1 cellular context compared by ENCODE assay signal in the genomic region with DNA sequence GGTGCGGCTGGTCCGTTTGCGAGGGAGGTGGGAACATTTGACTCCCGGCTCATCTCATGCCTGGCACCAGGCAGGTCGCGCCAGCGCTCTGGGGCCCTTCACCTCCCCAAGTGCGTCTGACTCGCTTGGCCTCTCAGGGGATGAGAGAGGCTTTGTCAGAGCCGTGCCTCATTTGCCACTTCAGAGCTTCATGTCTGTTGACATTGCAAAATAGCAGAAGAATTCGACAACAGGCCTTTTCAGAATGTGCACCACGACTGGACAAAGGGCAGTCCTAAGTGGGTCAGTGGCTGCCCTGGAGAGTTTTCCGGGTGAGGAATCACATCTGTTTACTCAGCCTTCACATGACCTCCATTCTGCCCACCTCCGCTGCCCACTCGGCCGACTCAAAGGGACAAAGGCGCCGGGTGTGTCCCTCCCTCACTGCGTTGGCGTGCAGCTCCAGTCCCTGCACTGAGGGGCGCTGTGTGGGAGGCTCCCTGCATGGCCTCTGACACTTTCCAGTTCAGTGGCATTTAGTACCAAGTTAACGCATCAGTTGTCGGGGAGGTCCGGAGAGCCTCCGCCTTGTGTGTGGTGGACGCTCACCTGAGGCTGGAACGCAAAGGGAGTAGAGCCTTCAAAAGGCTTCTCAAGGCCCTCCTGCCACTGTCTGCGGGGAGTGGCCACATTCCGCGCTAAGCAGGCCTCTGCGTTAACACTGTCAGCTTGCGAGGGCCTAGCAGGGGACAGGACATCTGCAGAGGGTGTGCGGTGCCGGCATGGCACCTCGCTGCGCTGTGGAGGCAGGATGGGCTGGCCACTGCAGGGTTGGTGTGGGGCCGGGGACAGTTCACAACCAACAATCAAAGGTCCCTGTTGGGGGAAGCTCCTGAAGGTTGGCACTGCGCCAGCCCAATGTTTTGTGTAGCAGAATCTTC.
TF ChIP-seq lines count a peak whose summit lies in the region.

No MANE protein-coding gene starts in this region.

TF ChIP-seq in HepG2, 621 proteins besides CTCF, POLR2A, EP300 and RAD21 (continued from another document and continues in another):
- TF ChIP-seq, protein P1, sequence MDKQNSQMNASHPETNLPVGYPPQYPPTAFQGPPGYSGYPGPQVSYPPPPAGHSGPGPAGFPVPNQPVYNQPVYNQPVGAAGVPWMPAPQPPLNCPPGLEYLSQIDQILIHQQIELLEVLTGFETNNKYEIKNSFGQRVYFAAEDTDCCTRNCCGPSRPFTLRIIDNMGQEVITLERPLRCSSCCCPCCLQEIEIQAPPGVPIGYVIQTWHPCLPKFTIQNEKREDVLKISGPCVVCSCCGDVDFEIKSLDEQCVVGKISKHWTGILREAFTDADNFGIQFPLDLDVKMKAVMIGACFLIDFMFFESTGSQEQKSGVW (CRISPR knock-in tag; IDR thresholded peaks at IDR 0.05; ENCODE audit: borderline replicate concordance) = no peak
- TF ChIP-seq U2AF2 (IDR thresholded peaks at IDR 0.05; ENCODE audit: low read depth, low read length) (no peak), SIX4 (CRISPR knock-in tag; IDR thresholded peaks at IDR 0.05) (no peak), SUZ12 (IDR thresholded peaks at IDR 0.05; ENCODE audit: low read depth, low read length) (no peak), MBD4 (IDR thresholded peaks at IDR 0.05; ENCODE audit: borderline replicate concordance, low read length) (no peak), ZNF775 (CRISPR knock-in tag; IDR thresholded peaks at IDR 0.05; ENCODE audit: borderline replicate concordance) (no peak), ZNF768 (CRISPR knock-in tag; IDR thresholded peaks at IDR 0.05) (peak; percentile 32; the same call in 1 of the 2 replicates), JUND (CRISPR knock-in tag; IDR thresholded peaks at IDR 0.05) (no peak), MXI1 (IDR thresholded peaks at IDR 0.05; ENCODE audit: borderline replicate concordance, low read depth, low read length) (no peak), SYNCRIP (IDR thresholded peaks at IDR 0.05; ENCODE audit: insufficient read depth, low read depth, low read length) (no peak), SRSF9 (IDR thresholded peaks at IDR 0.05; ENCODE audit: borderline replicate concordance, insufficient read depth, low read depth, low read length, poor library complexity, severe bottlenecking) (no peak), XRCC5 (optimal IDR thresholded peaks at IDR 0.05; ENCODE audit: low read length) (peak; percentile 86), ZEB1 (IDR thresholded peaks at IDR 0.05; ENCODE audit: insufficient replicate concordance, low read depth) (peak; percentile 40), BRD4 (CRISPR knock-in tag; IDR thresholded peaks at IDR 0.05) (peak; percentile 15; the same call in 1 of the 2 replicates), RARA (CRISPR knock-in tag; IDR thresholded peaks at IDR 0.05) (peak; percentile 98), NR2F2 (IDR thresholded peaks at IDR 0.05; ENCODE audit: borderline replicate concordance, low read depth) (peak; percentile 66), GATAD2A (CRISPR knock-in tag; IDR thresholded peaks at IDR 0.05) (peak; percentile 83), TRIM24 (CRISPR knock-in tag; IDR thresholded peaks at IDR 0.05) (peak; percentile 56; the same call in 1 of the 2 replicates), ZNF382 (CRISPR knock-in tag; IDR thresholded peaks at IDR 0.05; ENCODE audit: borderline replicate concordance) (no peak)
- TF ChIP-seq, protein P2, sequence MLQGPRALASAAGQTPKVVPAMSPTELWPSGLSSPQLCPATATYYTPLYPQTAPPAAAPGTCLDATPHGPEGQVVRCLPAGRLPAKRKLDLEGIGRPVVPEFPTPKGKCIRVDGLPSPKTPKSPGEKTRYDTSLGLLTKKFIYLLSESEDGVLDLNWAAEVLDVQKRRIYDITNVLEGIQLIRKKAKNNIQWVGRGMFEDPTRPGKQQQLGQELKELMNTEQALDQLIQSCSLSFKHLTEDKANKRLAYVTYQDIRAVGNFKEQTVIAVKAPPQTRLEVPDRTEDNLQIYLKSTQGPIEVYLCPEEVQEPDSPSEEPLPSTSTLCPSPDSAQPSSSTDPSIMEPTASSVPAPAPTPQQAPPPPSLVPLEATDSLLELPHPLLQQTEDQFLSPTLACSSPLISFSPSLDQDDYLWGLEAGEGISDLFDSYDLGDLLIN (CRISPR knock-in tag; IDR thresholded peaks at IDR 0.05; ENCODE audit: borderline replicate concordance) = no peak
- TF ChIP-seq, protein P3, sequence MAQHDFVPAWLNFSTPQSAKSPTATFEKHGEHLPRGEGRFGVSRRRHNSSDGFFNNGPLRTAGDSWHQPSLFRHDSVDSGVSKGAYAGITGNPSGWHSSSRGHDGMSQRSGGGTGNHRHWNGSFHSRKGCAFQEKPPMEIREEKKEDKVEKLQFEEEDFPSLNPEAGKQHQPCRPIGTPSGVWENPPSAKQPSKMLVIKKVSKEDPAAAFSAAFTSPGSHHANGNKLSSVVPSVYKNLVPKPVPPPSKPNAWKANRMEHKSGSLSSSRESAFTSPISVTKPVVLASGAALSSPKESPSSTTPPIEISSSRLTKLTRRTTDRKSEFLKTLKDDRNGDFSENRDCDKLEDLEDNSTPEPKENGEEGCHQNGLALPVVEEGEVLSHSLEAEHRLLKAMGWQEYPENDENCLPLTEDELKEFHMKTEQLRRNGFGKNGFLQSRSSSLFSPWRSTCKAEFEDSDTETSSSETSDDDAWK (CRISPR knock-in tag; IDR thresholded peaks at IDR 0.05) = no peak
- TF ChIP-seq, protein P4, sequence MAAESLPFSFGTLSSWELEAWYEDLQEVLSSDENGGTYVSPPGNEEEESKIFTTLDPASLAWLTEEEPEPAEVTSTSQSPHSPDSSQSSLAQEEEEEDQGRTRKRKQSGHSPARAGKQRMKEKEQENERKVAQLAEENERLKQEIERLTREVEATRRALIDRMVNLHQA (CRISPR knock-in tag; IDR thresholded peaks at IDR 0.05) = no peak
- TF ChIP-seq, protein P5, sequence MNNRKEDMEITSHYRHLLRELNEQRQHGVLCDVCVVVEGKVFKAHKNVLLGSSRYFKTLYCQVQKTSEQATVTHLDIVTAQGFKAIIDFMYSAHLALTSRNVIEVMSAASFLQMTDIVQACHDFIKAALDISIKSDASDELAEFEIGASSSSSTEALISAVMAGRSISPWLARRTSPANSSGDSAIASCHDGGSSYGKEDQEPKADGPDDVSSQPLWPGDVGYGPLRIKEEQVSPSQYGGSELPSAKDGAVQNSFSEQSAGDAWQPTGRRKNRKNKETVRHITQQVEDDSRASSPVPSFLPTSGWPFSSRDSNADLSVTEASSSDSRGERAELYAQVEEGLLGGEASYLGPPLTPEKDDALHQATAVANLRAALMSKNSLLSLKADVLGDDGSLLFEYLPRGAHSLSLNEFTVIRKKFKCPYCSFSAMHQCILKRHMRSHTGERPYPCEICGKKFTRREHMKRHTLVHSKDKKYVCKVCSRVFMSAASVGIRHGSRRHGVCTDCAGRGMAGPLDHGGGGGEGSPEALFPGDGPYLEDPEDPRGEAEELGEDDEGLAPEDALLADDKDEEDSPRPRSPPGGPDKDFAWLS (CRISPR knock-in tag; IDR thresholded peaks at IDR 0.05; ENCODE audit: borderline replicate concordance) = peak; percentile 44; the same call in 1 of the 2 replicates
- TF ChIP-seq, protein P6, sequence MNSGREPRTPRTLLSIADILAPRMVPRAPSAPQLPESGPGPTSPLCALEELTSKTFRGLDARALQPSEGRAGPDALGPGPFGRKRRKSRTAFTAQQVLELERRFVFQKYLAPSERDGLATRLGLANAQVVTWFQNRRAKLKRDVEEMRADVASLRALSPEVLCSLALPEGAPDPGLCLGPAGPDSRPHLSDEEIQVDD (CRISPR knock-in tag; IDR thresholded peaks at IDR 0.05; ENCODE audit: borderline replicate concordance) = no peak
- TF ChIP-seq, protein P7, sequence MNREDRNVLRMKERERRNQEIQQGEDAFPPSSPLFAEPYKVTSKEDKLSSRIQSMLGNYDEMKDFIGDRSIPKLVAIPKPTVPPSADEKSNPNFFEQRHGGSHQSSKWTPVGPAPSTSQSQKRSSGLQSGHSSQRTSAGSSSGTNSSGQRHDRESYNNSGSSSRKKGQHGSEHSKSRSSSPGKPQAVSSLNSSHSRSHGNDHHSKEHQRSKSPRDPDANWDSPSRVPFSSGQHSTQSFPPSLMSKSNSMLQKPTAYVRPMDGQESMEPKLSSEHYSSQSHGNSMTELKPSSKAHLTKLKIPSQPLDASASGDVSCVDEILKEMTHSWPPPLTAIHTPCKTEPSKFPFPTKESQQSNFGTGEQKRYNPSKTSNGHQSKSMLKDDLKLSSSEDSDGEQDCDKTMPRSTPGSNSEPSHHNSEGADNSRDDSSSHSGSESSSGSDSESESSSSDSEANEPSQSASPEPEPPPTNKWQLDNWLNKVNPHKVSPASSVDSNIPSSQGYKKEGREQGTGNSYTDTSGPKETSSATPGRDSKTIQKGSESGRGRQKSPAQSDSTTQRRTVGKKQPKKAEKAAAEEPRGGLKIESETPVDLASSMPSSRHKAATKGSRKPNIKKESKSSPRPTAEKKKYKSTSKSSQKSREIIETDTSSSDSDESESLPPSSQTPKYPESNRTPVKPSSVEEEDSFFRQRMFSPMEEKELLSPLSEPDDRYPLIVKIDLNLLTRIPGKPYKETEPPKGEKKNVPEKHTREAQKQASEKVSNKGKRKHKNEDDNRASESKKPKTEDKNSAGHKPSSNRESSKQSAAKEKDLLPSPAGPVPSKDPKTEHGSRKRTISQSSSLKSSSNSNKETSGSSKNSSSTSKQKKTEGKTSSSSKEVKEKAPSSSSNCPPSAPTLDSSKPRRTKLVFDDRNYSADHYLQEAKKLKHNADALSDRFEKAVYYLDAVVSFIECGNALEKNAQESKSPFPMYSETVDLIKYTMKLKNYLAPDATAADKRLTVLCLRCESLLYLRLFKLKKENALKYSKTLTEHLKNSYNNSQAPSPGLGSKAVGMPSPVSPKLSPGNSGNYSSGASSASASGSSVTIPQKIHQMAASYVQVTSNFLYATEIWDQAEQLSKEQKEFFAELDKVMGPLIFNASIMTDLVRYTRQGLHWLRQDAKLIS (CRISPR knock-in tag; IDR thresholded peaks at IDR 0.05) = 0 out of 2 replicates have a peak, but pooled peaks have one; percentile 25
- TF ChIP-seq, protein P8, sequence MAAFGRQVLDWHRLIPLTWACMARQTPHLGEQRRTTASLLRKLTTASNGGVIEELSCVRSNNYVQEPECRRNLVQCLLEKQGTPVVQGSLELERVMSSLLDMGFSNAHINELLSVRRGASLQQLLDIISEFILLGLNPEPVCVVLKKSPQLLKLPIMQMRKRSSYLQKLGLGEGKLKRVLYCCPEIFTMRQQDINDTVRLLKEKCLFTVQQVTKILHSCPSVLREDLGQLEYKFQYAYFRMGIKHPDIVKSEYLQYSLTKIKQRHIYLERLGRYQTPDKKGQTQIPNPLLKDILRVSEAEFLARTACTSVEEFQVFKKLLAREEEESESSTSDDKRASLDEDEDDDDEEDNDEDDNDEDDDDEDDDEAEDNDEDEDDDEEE (CRISPR knock-in tag; IDR thresholded peaks at IDR 0.05) = no peak
- TF ChIP-seq, protein P9, sequence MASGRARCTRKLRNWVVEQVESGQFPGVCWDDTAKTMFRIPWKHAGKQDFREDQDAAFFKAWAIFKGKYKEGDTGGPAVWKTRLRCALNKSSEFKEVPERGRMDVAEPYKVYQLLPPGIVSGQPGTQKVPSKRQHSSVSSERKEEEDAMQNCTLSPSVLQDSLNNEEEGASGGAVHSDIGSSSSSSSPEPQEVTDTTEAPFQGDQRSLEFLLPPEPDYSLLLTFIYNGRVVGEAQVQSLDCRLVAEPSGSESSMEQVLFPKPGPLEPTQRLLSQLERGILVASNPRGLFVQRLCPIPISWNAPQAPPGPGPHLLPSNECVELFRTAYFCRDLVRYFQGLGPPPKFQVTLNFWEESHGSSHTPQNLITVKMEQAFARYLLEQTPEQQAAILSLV (CRISPR knock-in tag; IDR thresholded peaks at IDR 0.05; ENCODE audit: borderline replicate concordance) = no peak
- TF ChIP-seq, protein P10, sequence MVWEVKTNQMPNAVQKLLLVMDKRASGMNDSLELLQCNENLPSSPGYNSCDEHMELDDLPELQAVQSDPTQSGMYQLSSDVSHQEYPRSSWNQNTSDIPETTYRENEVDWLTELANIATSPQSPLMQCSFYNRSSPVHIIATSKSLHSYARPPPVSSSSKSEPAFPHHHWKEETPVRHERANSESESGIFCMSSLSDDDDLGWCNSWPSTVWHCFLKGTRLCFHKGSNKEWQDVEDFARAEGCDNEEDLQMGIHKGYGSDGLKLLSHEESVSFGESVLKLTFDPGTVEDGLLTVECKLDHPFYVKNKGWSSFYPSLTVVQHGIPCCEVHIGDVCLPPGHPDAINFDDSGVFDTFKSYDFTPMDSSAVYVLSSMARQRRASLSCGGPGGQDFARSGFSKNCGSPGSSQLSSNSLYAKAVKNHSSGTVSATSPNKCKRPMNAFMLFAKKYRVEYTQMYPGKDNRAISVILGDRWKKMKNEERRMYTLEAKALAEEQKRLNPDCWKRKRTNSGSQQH (CRISPR knock-in tag; IDR thresholded peaks at IDR 0.05; ENCODE audit: low read depth) = no peak
- TF ChIP-seq, protein P11, sequence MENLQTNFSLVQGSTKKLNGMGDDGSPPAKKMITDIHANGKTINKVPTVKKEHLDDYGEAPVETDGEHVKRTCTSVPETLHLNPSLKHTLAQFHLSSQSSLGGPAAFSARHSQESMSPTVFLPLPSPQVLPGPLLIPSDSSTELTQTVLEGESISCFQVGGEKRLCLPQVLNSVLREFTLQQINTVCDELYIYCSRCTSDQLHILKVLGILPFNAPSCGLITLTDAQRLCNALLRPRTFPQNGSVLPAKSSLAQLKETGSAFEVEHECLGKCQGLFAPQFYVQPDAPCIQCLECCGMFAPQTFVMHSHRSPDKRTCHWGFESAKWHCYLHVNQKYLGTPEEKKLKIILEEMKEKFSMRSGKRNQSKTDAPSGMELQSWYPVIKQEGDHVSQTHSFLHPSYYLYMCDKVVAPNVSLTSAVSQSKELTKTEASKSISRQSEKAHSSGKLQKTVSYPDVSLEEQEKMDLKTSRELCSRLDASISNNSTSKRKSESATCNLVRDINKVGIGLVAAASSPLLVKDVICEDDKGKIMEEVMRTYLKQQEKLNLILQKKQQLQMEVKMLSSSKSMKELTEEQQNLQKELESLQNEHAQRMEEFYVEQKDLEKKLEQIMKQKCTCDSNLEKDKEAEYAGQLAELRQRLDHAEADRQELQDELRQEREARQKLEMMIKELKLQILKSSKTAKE (CRISPR knock-in tag; IDR thresholded peaks at IDR 0.05; ENCODE audit: borderline replicate concordance) = peak; percentile 91
- TF ChIP-seq, protein P12, sequence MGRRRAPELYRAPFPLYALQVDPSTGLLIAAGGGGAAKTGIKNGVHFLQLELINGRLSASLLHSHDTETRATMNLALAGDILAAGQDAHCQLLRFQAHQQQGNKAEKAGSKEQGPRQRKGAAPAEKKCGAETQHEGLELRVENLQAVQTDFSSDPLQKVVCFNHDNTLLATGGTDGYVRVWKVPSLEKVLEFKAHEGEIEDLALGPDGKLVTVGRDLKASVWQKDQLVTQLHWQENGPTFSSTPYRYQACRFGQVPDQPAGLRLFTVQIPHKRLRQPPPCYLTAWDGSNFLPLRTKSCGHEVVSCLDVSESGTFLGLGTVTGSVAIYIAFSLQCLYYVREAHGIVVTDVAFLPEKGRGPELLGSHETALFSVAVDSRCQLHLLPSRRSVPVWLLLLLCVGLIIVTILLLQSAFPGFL (CRISPR knock-in tag; IDR thresholded peaks at IDR 0.05) = no peak
